In the genomic region with DNA sequence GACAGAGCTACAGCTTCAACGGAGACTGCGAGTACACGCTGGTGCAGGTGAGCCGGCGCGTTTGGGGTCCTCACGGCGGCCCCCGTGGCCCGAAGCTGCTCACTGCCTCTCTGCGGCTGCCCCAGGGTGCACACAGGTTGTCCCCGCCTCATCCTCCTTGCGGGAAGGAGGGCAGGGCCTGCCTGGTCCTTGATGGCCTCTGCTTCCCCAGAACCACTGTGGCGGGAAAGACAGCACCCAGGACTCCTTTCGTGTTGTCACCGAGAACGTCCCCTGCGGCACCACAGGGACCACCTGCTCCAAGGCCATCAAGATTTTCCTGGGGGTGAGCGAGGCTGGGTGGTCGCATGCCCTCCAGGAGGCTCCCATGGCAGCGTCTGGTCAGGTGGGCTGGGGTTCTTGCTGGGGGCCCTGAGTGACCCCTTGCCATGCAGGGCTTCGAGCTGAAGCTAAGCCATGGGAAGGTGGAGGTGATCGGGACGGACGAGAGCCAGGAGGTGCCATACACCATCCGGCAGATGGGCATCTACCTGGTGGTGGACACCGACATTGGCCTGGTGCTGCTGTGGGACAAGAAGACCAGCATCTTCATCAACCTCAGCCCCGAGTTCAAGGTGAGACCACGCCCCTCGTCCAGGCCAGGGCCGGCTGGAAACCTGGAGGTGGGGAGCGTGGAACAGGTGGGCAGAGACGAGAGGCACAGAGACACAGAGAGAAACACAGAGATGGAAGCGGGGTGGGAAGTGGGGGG, we compare ENCODE assay signal across 17 cellular contexts. TPM values are rescaled to one million over a fixed set of nuclear protein-coding genes. Genes with fewer than 3 reads are reported as not detected.
DNase-seq lines count a peak whose midpoint lies in the region; ATAC-seq, FAIRE-seq and TF ChIP-seq lines count a peak whose summit lies in the region.
"Had no signal": no experiment of that assay in that cellular context is flagged by ENCODE, and none has a peak within 500 bp of the region (broad histone marks: within the 10 kb centered on the region; RNA-seq: fewer than 3 reads in every experiment).

No MANE protein-coding gene starts in this region.

- DNase-seq in right lobe of liver: peak in 2 of 3 donors; percentile 8 to 51
- no peak for DNase-seq in HepG2 (ENCODE audit: low spot score)
- DNase-seq in chondrocyte (ENCODE audit: low spot score): peak; percentile 78
- peak; percentile 31 for DNase-seq in lower lobe of right lung
- DNase-seq in activated CD4-positive, alpha-beta T cell treated with anti-CD3 and anti-CD28 coated beads, Interleukin-2, amount 50 U/mL, for 48 hours: no peak
- no peak for DNase-seq in ovary
- DNase-seq: Caco-2; CD8-positive, alpha-beta memory T cell; DND-41; GDM1; IMR-90 had no signal

- H3K27me3 Mint-ChIP-seq in chondrocyte (ENCODE audit: low read depth): no peaks in the 10 kb centered on the region

- CTCF ChIA-PET in HepG2 (lab: Yijun Ruan, JAX; ENCODE audit: low intra/inter-chr PET ratio, low total read pairs): no interaction called here

- ATAC-seq in right lobe of liver (no peak), HepG2 (no peak), lower lobe of right lung (no peak), GM18519 (IDR thresholded peaks at IDR 0.05; ENCODE audit: low FRiP score, unreplicated experiment) (no peak)
- ATAC-seq: HCT116 had no signal

- H2AFZ ChIP-seq in HepG2 (ENCODE audit: low read length): no peak overlapping the region

- H3K9ac ChIP-seq in HepG2 (ENCODE audit: insufficient read depth, low read depth, low read length): no peak overlapping the region

- TF ChIP-seq CTCF in right lobe of liver (IDR thresholded peaks at IDR 0.05) (no peak), HepG2 (CRISPR knock-in tag; IDR thresholded peaks at IDR 0.05) (no peak), chondrocyte (IDR thresholded peaks at IDR 0.05) (no peak), lower lobe of right lung (IDR thresholded peaks at IDR 0.05) (no peak), ovary (IDR thresholded peaks at IDR 0.05) (no peak)

- no peak overlapping the region for H3K27ac ChIP-seq in right lobe of liver
- no peak overlapping the region for H3K27ac ChIP-seq in HepG2 (ENCODE audit: extremely low read length, insufficient read depth, low read length)
- H3K27ac ChIP-seq in lower lobe of right lung: no peak overlapping the region
- H3K27ac ChIP-seq in ovary: no peak overlapping the region
- H3K27ac ChIP-seq: HL-60 had no signal

- no peak for FAIRE-seq in HepG2 (lab: Jason Lieb, UNC)

- POLR2A ChIA-PET in HepG2 (lab: Yijun Ruan, JAX): no interaction called here

- H3K36me3 ChIP-seq in right lobe of liver: no peaks in the 10 kb centered on the region
- no peaks in the 10 kb centered on the region for H3K36me3 ChIP-seq in HepG2 (replicated peaks in 1 of 2; ENCODE audit: control insufficient read depth in 1 of 2, insufficient read depth in 2 of 2, low read length in 2 of 2)
- H3K36me3 ChIP-seq in lower lobe of right lung: no peaks in the 10 kb centered on the region
- H3K36me3 ChIP-seq in ovary: no peaks in the 10 kb centered on the region

- H3K4me3 ChIP-seq in right lobe of liver (no peak overlapping the region), HepG2 (replicated peaks in 1 of 3; ENCODE audit: insufficient read depth in 1 of 3, low read depth in 2 of 3, low read length in 3 of 3) (no peak overlapping the region), lower lobe of right lung (no peak overlapping the region), ovary (no peak overlapping the region)

- H3K4me2 ChIP-seq in HepG2 (ENCODE audit: low read depth, low read length): no peak overlapping the region

- BruUV-seq in HepG2 (replicated peaks; lab: Mats Ljungman, UMichigan): no TSS peak

- intact Hi-C loops in right lobe of liver (cut with DNase I) (no loop called here), HepG2 (cut with micrococcal nuclease; ENCODE audit: unreplicated experiment) (no loop called here), lower lobe of right lung (cut with DNase I) (no loop called here), ovary (cut with DNase I) (no loop called here)

- H3K27me3 ChIP-seq in right lobe of liver (no peaks in the 10 kb centered on the region), HepG2 (ENCODE audit: control insufficient read depth in 1 of 2, insufficient read depth in 2 of 2, low read length in 2 of 2) (peaks cover 3 to 35% of the 10 kb centered on the region in 2 experiments; a peak in 4 of 5 replicates), lower lobe of right lung (ENCODE audit: low read depth) (peaks cover 5% of the 10 kb centered on the region), ovary (no peaks in the 10 kb centered on the region)

- no peaks in the 10 kb centered on the region for H3K4me1 Mint-ChIP-seq in chondrocyte (ENCODE audit: low read depth)
- H3K4me1 Mint-ChIP-seq: CD8-positive, alpha-beta memory T cell had no signal

- H3K9me3 ChIP-seq in right lobe of liver (no peaks in the 10 kb centered on the region), HepG2 (ENCODE audit: low read length) (no peaks in the 10 kb centered on the region), lower lobe of right lung (no peaks in the 10 kb centered on the region), ovary (no peaks in the 10 kb centered on the region)
- H3K9me3 ChIP-seq: Caco-2 had no signal

- WGBS in right lobe of liver (ENCODE audit: insufficient coverage, low coverage, low lambda C conversion rate, missing lambda C conversion rate): 71% methylated on average over 3 of the region's 34 CpGs
- WGBS in HepG2 (ENCODE audit: low lambda C conversion rate): 12% methylated on average over 11 of the region's 34 CpGs
- 83 to 88% (median 87%) methylated on average over 32 to 34 of the region's 34 CpGs for WGBS in ovary, 3 donors

- no peak for TF ChIP-seq POLR2A in right lobe of liver (IDR thresholded peaks at IDR 0.05)
- TF ChIP-seq POLR2A in HepG2 (IDR thresholded peaks at IDR 0.05; ENCODE audit: insufficient read depth in 1 of 2, low read depth in 2 of 2, low read length in 2 of 2): no peak
- no peak for TF ChIP-seq POLR2A in ovary (IDR thresholded peaks at IDR 0.05)

- H3K36me3 Mint-ChIP-seq in chondrocyte (ENCODE audit: low read depth): no peaks in the 10 kb centered on the region
- H3K36me3 Mint-ChIP-seq: CD8-positive, alpha-beta memory T cell had no signal

- H4K20me1 ChIP-seq in HepG2 (ENCODE audit: insufficient read depth, low read length): no peaks in the 10 kb centered on the region

- no peaks in the 10 kb centered on the region for H3K9me3 Mint-ChIP-seq in chondrocyte (ENCODE audit: low read depth)
- H3K9me3 Mint-ChIP-seq: CD8-positive, alpha-beta memory T cell had no signal

- in situ Hi-C loops in HepG2 (cut with HindIII; ENCODE audit: extremely low pct_ligation_motif_present, low pct_unique_long_range_greater_than_20kb): no loop called here

- no peak for TF ChIP-seq RAD21 in HepG2 (CRISPR knock-in tag; IDR thresholded peaks at IDR 0.05)

- H3K4me3 Mint-ChIP-seq in chondrocyte (ENCODE audit: unreplicated experiment): no peak overlapping the region
- H3K4me3 Mint-ChIP-seq: CD8-positive, alpha-beta memory T cell had no signal

- no peak overlapping the region for H3K27ac Mint-ChIP-seq in chondrocyte (ENCODE audit: unreplicated experiment)
- H3K27ac Mint-ChIP-seq: CD8-positive, alpha-beta memory T cell had no signal

- no peaks in the 10 kb centered on the region for H3K79me2 ChIP-seq in HepG2 (ENCODE audit: insufficient read depth, low read length)

- H3K4me1 ChIP-seq in right lobe of liver: no peaks in the 10 kb centered on the region
- H3K4me1 ChIP-seq in HepG2 (ENCODE audit: insufficient read depth, low read length): no peaks in the 10 kb centered on the region
- no peaks in the 10 kb centered on the region for H3K4me1 ChIP-seq in lower lobe of right lung
- no peaks in the 10 kb centered on the region for H3K4me1 ChIP-seq in ovary (ENCODE audit: insufficient read depth)
- H3K4me1 ChIP-seq: Caco-2 had no signal

- TF ChIP-seq EP300 in HepG2 (IDR thresholded peaks at IDR 0.05; ENCODE audit: low read depth in 2 of 2, low read length in 2 of 2) (no peak), HepG2 (CRISPR knock-in tag; IDR thresholded peaks at IDR 0.05; ENCODE audit: borderline replicate concordance) (no peak), ovary (IDR thresholded peaks at IDR 0.05) (no peak)

RNA-seq across cellular contexts. Expression of gene MUC5AC, which starts 19.4 kb away (rescaled TPM):
- not detected for total RNA-seq in right lobe of liver
- total RNA-seq in HepG2 (2016; rRNA removed; fragmentation: Illumina TruSeq; extraction: Trizol): not detected in 2 replicates
- total RNA-seq in HepG2 (2016; cell fraction: cytosol; rRNA removed; fragmentation: Illumina TruSeq; extraction: Trizol; ENCODE audit: low read depth): not detected in 2 replicates
- total RNA-seq in HepG2 (2016; cell fraction: insoluble cytoplasmic fraction; rRNA removed; fragmentation: Illumina TruSeq; extraction: Trizol): not detected in 2 replicates
- not detected in 2 replicates for total RNA-seq in HepG2 (2016; cell fraction: membrane; rRNA removed; fragmentation: Illumina TruSeq; extraction: Trizol)
- not detected in 2 replicates for total RNA-seq in HepG2 (2016; cell fraction: nucleus; rRNA removed; fragmentation: Illumina TruSeq; extraction: Trizol)
- under 0.01 TPM in 2 replicates for polyA plus RNA-seq in HepG2 (2011; rRNA removed)
- polyA plus RNA-seq in HepG2 (2011; cell fraction: cytosol; rRNA removed): under 0.01 TPM in 1 of 2 replicates, not detected in the other
- 0.02 TPM in 2 replicates for polyA plus RNA-seq in HepG2 (2011; cell fraction: nucleus; rRNA removed)
- polyA plus RNA-seq in HepG2 (2012): not detected in 2 replicates
- polyA plus RNA-seq in HepG2 (2016; cell fraction: cytosol; fragmentation: Illumina TruSeq; extraction: Trizol; ENCODE audit: low read depth): not detected in 2 replicates
- not detected in 2 replicates for polyA plus RNA-seq in HepG2 (2016; cell fraction: insoluble cytoplasmic fraction; fragmentation: Illumina TruSeq; extraction: Trizol; ENCODE audit: low read depth)
- not detected in 2 replicates for polyA plus RNA-seq in HepG2 (2016; cell fraction: membrane; fragmentation: Illumina TruSeq; extraction: Trizol; ENCODE audit: low read depth)
- polyA plus RNA-seq in HepG2 (2016; cell fraction: nucleus; fragmentation: Illumina TruSeq; extraction: Trizol; ENCODE audit: insufficient read depth, low read depth): 0.03 TPM in 1 of 2 replicates, not detected in the other
- not detected in 2 replicates for polyA minus RNA-seq in HepG2 (2011; rRNA and poly(A)+ RNA removed; ENCODE audit: low replicate concordance)
- not detected in 2 replicates for polyA minus RNA-seq in HepG2 (2011; cell fraction: cytosol; rRNA and poly(A)+ RNA removed)
- not detected in 2 replicates for polyA minus RNA-seq in HepG2 (2011; cell fraction: nucleus; rRNA and poly(A)+ RNA removed)
- total RNA-seq in chondrocyte: not detected in 3 replicates
- 0.35 TPM for total RNA-seq in lower lobe of right lung
- total RNA-seq in ovary: under 1 TPM in 1 of 7 donors, not detected in 6; 0.03 TPM
- polyA plus RNA-seq in ovary: not detected
- total RNA-seq: A673; CD8-positive, alpha-beta memory T cell; H4; IMR-90 had no signal
- polyA plus RNA-seq: BJ; CD8-positive, alpha-beta memory T cell had no signal

RNA-seq across cellular contexts. Expression of gene MUC5B, which starts 45.7 kb away (rescaled TPM):
- total RNA-seq in right lobe of liver (1 to 10 TPM in 2 of 6 experiments, under 1 TPM in 4; 0.06 to 3.7 (median 0.78) TPM), HepG2 (2016; rRNA removed; fragmentation: Illumina TruSeq; extraction: Trizol) (not detected in 2 replicates), chondrocyte (not detected in 3 replicates), lower lobe of right lung (57.5 TPM), ovary (10 to 100 TPM in 1 of 7 donors, 1 to 10 TPM in 3, under 1 TPM in 2, not detected in 1; 0.05 to 35.3 (median 2.6) TPM)
- under 0.01 TPM in 1 of 2 replicates, not detected in the other for total RNA-seq in HepG2 (2016; cell fraction: cytosol; rRNA removed; fragmentation: Illumina TruSeq; extraction: Trizol; ENCODE audit: low read depth)
- not detected in 2 replicates for total RNA-seq in HepG2 (2016; cell fraction: insoluble cytoplasmic fraction; rRNA removed; fragmentation: Illumina TruSeq; extraction: Trizol)
- total RNA-seq in HepG2 (2016; cell fraction: membrane; rRNA removed; fragmentation: Illumina TruSeq; extraction: Trizol): not detected in 2 replicates
- total RNA-seq in HepG2 (2016; cell fraction: nucleus; rRNA removed; fragmentation: Illumina TruSeq; extraction: Trizol): not detected in 2 replicates
- polyA plus RNA-seq in HepG2 (2011; rRNA removed) (0.01 and 0.05 TPM in 2 replicates), ovary (under 1 TPM; 0.02 TPM)
- under 0.01 and 0.01 TPM in 2 replicates for polyA plus RNA-seq in HepG2 (2011; cell fraction: cytosol; rRNA removed)
- 0.18 and 0.99 TPM in 2 replicates for polyA plus RNA-seq in HepG2 (2011; cell fraction: nucleus; rRNA removed)
- polyA plus RNA-seq in HepG2 (2012): 2.3 and 3.1 TPM in 2 replicates
- not detected in 2 replicates for polyA plus RNA-seq in HepG2 (2016; cell fraction: cytosol; fragmentation: Illumina TruSeq; extraction: Trizol; ENCODE audit: low read depth)
- not detected in 2 replicates for polyA plus RNA-seq in HepG2 (2016; cell fraction: insoluble cytoplasmic fraction; fragmentation: Illumina TruSeq; extraction: Trizol; ENCODE audit: low read depth)
- polyA plus RNA-seq in HepG2 (2016; cell fraction: membrane; fragmentation: Illumina TruSeq; extraction: Trizol; ENCODE audit: low read depth): not detected in 2 replicates
- not detected in 2 replicates for polyA plus RNA-seq in HepG2 (2016; cell fraction: nucleus; fragmentation: Illumina TruSeq; extraction: Trizol; ENCODE audit: insufficient read depth, low read depth)
- polyA minus RNA-seq in HepG2 (2011; rRNA and poly(A)+ RNA removed; ENCODE audit: low replicate concordance): 0.02 and 0.06 TPM in 2 replicates
- polyA minus RNA-seq in HepG2 (2011; cell fraction: cytosol; rRNA and poly(A)+ RNA removed): 0.69 TPM in 1 of 2 replicates, not detected in the other
- polyA minus RNA-seq in HepG2 (2011; cell fraction: nucleus; rRNA and poly(A)+ RNA removed): 0.26 and 0.50 TPM in 2 replicates
- total RNA-seq: A673; Caco-2; CD8-positive, alpha-beta memory T cell; H4; IMR-90 had no signal
- polyA plus RNA-seq: BJ; CD8-positive, alpha-beta memory T cell; IMR-90 had no signal

Comparison
In these comparisons a context has a peak if more than half of its experiments do, and no peak if none do; other contexts are left out.
1. DNase-seq: peak in right lobe of liver (2 of 3), chondrocyte (single experiment) and lower lobe of right lung (single experiment); none in HepG2 (single experiment), activated CD4-positive, alpha-beta T cell treated with anti-CD3 and anti-CD28 coated beads, Interleukin-2, amount 50 U/mL, for 48 hours (0 of 2) and ovary (0 of 5).